Comparison of ENCODE assay signal across 1 cellular context in the genomic region with DNA sequence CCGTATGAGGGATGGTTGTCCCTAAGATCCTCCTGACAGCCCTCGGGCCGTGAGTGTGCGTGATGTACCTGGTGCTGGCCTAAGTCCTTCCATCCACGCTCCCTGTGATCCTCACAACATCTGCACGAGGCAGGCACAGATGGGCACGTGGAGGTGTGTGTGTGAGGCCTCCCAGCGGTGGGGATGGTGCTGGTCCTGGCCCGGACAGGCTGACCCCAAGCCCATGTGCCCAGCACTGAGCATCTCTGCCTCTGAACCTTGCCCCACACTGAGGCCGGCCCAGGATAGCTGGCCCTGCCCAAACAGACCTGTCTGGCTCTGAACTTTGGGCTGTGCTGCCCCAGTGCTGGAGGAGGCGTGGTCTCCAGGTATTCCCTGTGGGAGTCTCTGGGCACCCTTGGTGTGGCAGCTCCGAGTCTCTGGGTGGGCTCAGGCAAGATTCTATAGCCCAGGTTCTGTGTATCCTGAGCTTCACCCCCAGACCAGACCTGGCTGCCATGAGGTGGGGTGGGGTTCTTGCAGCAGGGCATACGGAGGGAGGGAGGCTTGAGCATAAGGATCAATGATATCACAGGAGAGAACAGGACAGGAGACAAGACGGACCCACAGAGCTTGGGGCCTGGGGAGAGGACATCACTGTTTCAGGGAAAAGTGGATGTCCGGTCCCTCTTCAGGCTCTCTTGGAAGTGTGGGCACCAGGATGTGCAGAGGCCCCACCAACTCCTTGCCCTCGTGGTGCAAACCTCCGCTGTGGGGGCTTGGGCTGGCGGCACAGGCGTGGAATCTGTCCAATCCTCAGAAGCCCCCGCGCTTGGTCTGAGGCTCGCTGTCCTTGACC.
TF ChIP-seq lines count a peak whose summit lies in the region.

No MANE protein-coding gene starts in this region.

TF ChIP-seq in H1, 55 proteins besides CTCF, POLR2A, EP300 and RAD21:
- TF ChIP-seq TBP (IDR thresholded peaks at IDR 0.05; ENCODE audit: low read depth, low read length): no peak
- TF ChIP-seq CBX8 (IDR thresholded peaks at IDR 0.05; ENCODE audit: borderline replicate concordance, low read depth, low read length): no peak
- no peak for TF ChIP-seq HDAC6 (IDR thresholded peaks at IDR 0.05; ENCODE audit: low read depth, low read length)
- TF ChIP-seq SAP30 (IDR thresholded peaks at IDR 0.05; ENCODE audit: insufficient read depth, insufficient replicate concordance, low read length): no peak
- TF ChIP-seq TEAD4 (IDR thresholded peaks at IDR 0.05; ENCODE audit: low read depth, low read length): no peak
- no peak for TF ChIP-seq RXRA (IDR thresholded peaks at IDR 0.05; ENCODE audit: insufficient read depth, low read depth, low read length)
- TF ChIP-seq, protein P1, sequence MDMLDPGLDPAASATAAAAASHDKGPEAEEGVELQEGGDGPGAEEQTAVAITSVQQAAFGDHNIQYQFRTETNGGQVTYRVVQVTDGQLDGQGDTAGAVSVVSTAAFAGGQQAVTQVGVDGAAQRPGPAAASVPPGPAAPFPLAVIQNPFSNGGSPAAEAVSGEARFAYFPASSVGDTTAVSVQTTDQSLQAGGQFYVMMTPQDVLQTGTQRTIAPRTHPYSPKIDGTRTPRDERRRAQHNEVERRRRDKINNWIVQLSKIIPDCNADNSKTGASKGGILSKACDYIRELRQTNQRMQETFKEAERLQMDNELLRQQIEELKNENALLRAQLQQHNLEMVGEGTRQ (IDR thresholded peaks at IDR 0.05; ENCODE audit: low read length): no peak
- no peak for TF ChIP-seq JUND (IDR thresholded peaks at IDR 0.05; ENCODE audit: low read length)
- TF ChIP-seq BCL11A (IDR thresholded peaks at IDR 0.05; ENCODE audit: low read depth in 2 of 2, low read length in 2 of 2): no peak
- no peak for TF ChIP-seq NANOG (IDR thresholded peaks at IDR 0.05; ENCODE audit: insufficient read depth, low read depth, low read length, poor library complexity, severe bottlenecking)
- TF ChIP-seq TCF12 (IDR thresholded peaks at IDR 0.05; ENCODE audit: low read depth, low read length): no peak
- TF ChIP-seq, protein P2, sequence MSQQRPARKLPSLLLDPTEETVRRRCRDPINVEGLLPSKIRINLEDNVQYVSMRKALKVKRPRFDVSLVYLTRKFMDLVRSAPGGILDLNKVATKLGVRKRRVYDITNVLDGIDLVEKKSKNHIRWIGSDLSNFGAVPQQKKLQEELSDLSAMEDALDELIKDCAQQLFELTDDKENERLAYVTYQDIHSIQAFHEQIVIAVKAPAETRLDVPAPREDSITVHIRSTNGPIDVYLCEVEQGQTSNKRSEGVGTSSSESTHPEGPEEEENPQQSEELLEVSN (IDR thresholded peaks at IDR 0.05): no peak
- TF ChIP-seq, protein P3, sequence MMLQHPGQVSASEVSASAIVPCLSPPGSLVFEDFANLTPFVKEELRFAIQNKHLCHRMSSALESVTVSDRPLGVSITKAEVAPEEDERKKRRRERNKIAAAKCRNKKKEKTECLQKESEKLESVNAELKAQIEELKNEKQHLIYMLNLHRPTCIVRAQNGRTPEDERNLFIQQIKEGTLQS (IDR thresholded peaks at IDR 0.05; ENCODE audit: insufficient read depth, low read depth, low read length): no peak
TF ChIP-seq in H1: peak in this region for 0.
